In the genomic region with DNA sequence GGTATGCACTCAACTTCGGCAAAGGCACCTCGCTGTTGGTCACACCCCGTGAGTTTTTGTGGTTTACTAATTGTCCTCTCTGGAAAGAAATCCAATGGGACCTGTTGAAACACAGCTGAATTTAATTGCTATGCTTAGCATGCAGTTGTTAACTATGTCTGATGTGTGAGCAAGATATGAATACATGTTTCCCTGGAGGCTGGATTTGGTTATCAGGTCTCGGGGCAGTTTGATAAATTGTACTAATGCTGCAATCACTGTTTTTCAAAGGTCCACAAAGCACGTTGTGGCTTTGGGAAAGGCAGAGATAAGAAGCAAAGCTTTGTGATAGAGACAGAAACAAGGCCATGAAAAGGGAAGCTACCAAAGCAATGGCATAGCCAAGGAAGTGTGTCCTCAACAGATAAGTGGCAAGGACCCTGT, we compare ENCODE assay signal across 15 cellular contexts.
DNase-seq lines count a peak whose midpoint lies in the region; ATAC-seq, FAIRE-seq and TF ChIP-seq lines count a peak whose summit lies in the region.
"Had no signal": no experiment of that assay in that cellular context is flagged by ENCODE, and none has a peak within 500 bp of the region (broad histone marks: within the 10 kb centered on the region; RNA-seq: fewer than 3 reads in every experiment).

No MANE protein-coding gene starts in this region.

- peak overlapping the region in 3 of 4 donors; percentile 30 to 75 (median 62) for H3K27ac ChIP-seq in Peyer's patch
- H3K27ac ChIP-seq in K562 (ENCODE audit: extremely low read depth, low read depth, low read length), result no peak overlapping the region
- peak overlapping the region; percentile 15 to 90 (median 44) for H3K27ac ChIP-seq in spleen
- H3K27ac ChIP-seq: psoas muscle had no signal

- TF ChIP-seq CTCF in Peyer's patch (IDR thresholded peaks at IDR 0.05), result no peak
- TF ChIP-seq CTCF in K562 (IDR thresholded peaks at IDR 0.05 in 2 of 3, conservative IDR thresholded peaks at IDR 0.05 in 1 of 3; ENCODE audit: insufficient read depth in 2 of 3, low read depth in 1 of 3, low read length in 3 of 3), result no peak
- TF ChIP-seq CTCF in spleen (IDR thresholded peaks at IDR 0.05 in 8 of 11, conservative IDR thresholded peaks at IDR 0.05 in 3 of 11), result no peak

- peak overlapping the region in 1 of 4 donors; percentile 3 for H3K4me3 ChIP-seq in Peyer's patch
- no peak overlapping the region for H3K4me3 ChIP-seq in K562
- peak overlapping the region in 1 of 8 donors; percentile 49 for H3K4me3 ChIP-seq in spleen
- H3K4me3 ChIP-seq: mucosa of descending colon, psoas muscle had no signal

- no peaks in the 10 kb centered on the region for H3K9me3 Mint-ChIP-seq in activated T-cell treated with anti-CD3 and anti-CD28 coated beads, Interleukin-2, amount 50 U/mL, for 72 hours
- H3K9me3 Mint-ChIP-seq: dendritic cell treated with granulocyte-macrophage colony-stimulating factor and Interleukin-4, amounts not matched to agents 40 ng/mL and 50 ng/mL, for 4 days had no signal

- no peak for DNase-seq in activated T-cell treated with anti-CD3 and anti-CD28 coated beads, Interleukin-2, amount 50 U/mL, for 72 hours
- no peak for DNase-seq in activated T-cell treated with anti-CD3 and anti-CD28 coated beads, Interleukin-2, amount 50 U/mL, for 1 hour
- DNase-seq in Peyer's patch (no peak), K562 (ENCODE audit: extremely low read depth in 1 of 4, low spot score in 3 of 4) (peak in 1 of 4 experiments; percentile 8), spleen (no peak), 8988T (no peak)
- DNase-seq: activated CD4-positive, alpha-beta T cell treated with anti-CD3 and anti-CD28 coated beads for 4 hours; Kasumi-1; mucosa of descending colon; psoas muscle; SK-N-SH; stimulated activated CD4-positive, alpha-beta T cell treated with anti-CD3 and anti-CD28 coated beads, Interleukin-2, amount 100 ng/mL, for 24 hours had no signal

- H2AFZ ChIP-seq in K562 (ENCODE audit: low read depth, low read length), result no peak overlapping the region

- in situ Hi-C loops in K562 (cut with MboI), result no loop called here

- intact Hi-C loops in K562 (cut with micrococcal nuclease) (no loop called here), spleen (cut with DNase I; ENCODE audit: low total_unique reads) (no loop called here)

- no peak for ATAC-seq in activated T-cell treated with anti-CD3 and anti-CD28 coated beads, Interleukin-2, amount 50 U/mL, for 72 hours (replicated peaks in 1 of 2)
- no peak for ATAC-seq in K562
- ATAC-seq in HG02759 (IDR thresholded peaks at IDR 0.05; ENCODE audit: unreplicated experiment), result no peak
- ATAC-seq in HG02623 (IDR thresholded peaks at IDR 0.05; ENCODE audit: unreplicated experiment), result no peak
- ATAC-seq: mucosa of descending colon, psoas muscle had no signal

- no peaks in the 10 kb centered on the region for H3K36me3 ChIP-seq in Peyer's patch
- no peaks in the 10 kb centered on the region for H3K36me3 ChIP-seq in K562 (ENCODE audit: control insufficient read depth, insufficient read depth, low read length)
- no peaks in the 10 kb centered on the region for H3K36me3 ChIP-seq in spleen

- no peaks in the 10 kb centered on the region for H3K27me3 Mint-ChIP-seq in activated T-cell treated with anti-CD3 and anti-CD28 coated beads, Interleukin-2, amount 50 U/mL, for 72 hours (ENCODE audit: low read depth)

- no peaks in the 10 kb centered on the region for H3K9me1 ChIP-seq in K562 (ENCODE audit: control insufficient read depth, insufficient read depth, low read length)

- no peak; the same call in 1 of the 2 replicates for TF ChIP-seq EP300 in K562 (IDR thresholded peaks at IDR 0.05; ENCODE audit: low read length)

- no peaks in the 10 kb centered on the region for H3K79me2 ChIP-seq in K562 (ENCODE audit: control insufficient read depth, insufficient read depth, low read length)

- TF ChIP-seq POLR2A in Peyer's patch (IDR thresholded peaks at IDR 0.05), result no peak
- no peak for TF ChIP-seq POLR2A in K562 (conservative IDR thresholded peaks at IDR 0.05)
- no peak for TF ChIP-seq POLR2A in spleen (IDR thresholded peaks at IDR 0.05)

- CTCF ChIA-PET in K562 (lab: Yijun Ruan, JAX; ENCODE audit: low intra/inter-chr PET ratio), result no interaction called here

- peaks cover 26 to 33% of the 10 kb centered on the region in 2 donors for H3K36me3 Mint-ChIP-seq in activated T-cell treated with anti-CD3 and anti-CD28 coated beads, Interleukin-2, amount 50 U/mL, for 72 hours (ENCODE audit: insufficient read depth in 2 of 2)

- POLR2A ChIA-PET in K562 (lab: Yijun Ruan, JAX), result interaction anchor here (0.6 to 0.7 kb wide), 2 partner anchors 9 to 17 kb away, joined by 3 read pairs; no protein-coding TSS in a partner anchor

- no peak overlapping the region for H3K4me2 ChIP-seq in K562 (ENCODE audit: insufficient read depth, low read length)
- H3K4me2 ChIP-seq: SK-N-SH had no signal

- H3K27ac Mint-ChIP-seq in activated T-cell treated with anti-CD3 and anti-CD28 coated beads, Interleukin-2, amount 50 U/mL, for 72 hours, result peak overlapping the region; percentile 98
- H3K27ac Mint-ChIP-seq: dendritic cell treated with granulocyte-macrophage colony-stimulating factor and Interleukin-4, amounts not matched to agents 40 ng/mL and 50 ng/mL, for 4 days had no signal

- peak overlapping the region; percentile 93 to 95 for H3K4me3 Mint-ChIP-seq in activated T-cell treated with anti-CD3 and anti-CD28 coated beads, Interleukin-2, amount 50 U/mL, for 72 hours
- H3K4me3 Mint-ChIP-seq: dendritic cell treated with granulocyte-macrophage colony-stimulating factor and Interleukin-4, amounts not matched to agents 40 ng/mL and 50 ng/mL, for 4 days had no signal

- 0% methylated on average over 5 of the region's 5 CpGs for WGBS in K562 (ENCODE audit: insufficient coverage, low coverage, missing lambda C conversion rate)
- 29 to 49% (median 43%) methylated on average over 5 of the region's 5 CpGs for WGBS in spleen, 5 donors

- no peak overlapping the region for H3K9ac ChIP-seq in K562 (ENCODE audit: insufficient read depth in 1 of 2, low read depth in 2 of 2, low read length in 2 of 2)
- H3K9ac ChIP-seq: SK-N-SH had no signal

- no peak for FAIRE-seq in K562 (lab: Jason Lieb, UNC)

- no peak for TF ChIP-seq RAD21 in K562 (CRISPR knock-in tag; conservative IDR thresholded peaks at IDR 0.05 in 1 of 2, IDR thresholded peaks at IDR 0.05 in 1 of 2)

- H4K20me1 ChIP-seq in K562 (replicated peaks; ENCODE audit: control insufficient read depth, insufficient read depth, low read length), result no peaks in the 10 kb centered on the region

- no TSS peak for BruUV-seq in K562 (replicated peaks; lab: Mats Ljungman, UMichigan)

- H3K4me1 ChIP-seq in Peyer's patch (no peaks in the 10 kb centered on the region), K562 (replicated peaks in 1 of 2; ENCODE audit: control insufficient read depth in 2 of 2, insufficient read depth in 2 of 2, low read length in 2 of 2) (no peaks in the 10 kb centered on the region; a peak in 1 of 5 replicates), spleen (peaks cover 0 to 26% (median 16%) of the 10 kb centered on the region in 6 donors)
- H3K4me1 ChIP-seq: psoas muscle had no signal

- H3K9me3 ChIP-seq in Peyer's patch (no peaks in the 10 kb centered on the region), K562 (replicated peaks; ENCODE audit: control insufficient read depth, insufficient read depth, low read depth, low read length) (no peaks in the 10 kb centered on the region), spleen (no peaks in the 10 kb centered on the region)
- H3K9me3 ChIP-seq: mucosa of descending colon, psoas muscle, SK-N-SH had no signal

- H3K4me1 Mint-ChIP-seq in activated T-cell treated with anti-CD3 and anti-CD28 coated beads, Interleukin-2, amount 50 U/mL, for 72 hours (ENCODE audit: low read depth), result peaks cover 36% of the 10 kb centered on the region

- H3K27me3 ChIP-seq in Peyer's patch (no peaks in the 10 kb centered on the region), K562 (ENCODE audit: control insufficient read depth in 2 of 2, insufficient read depth in 2 of 2, low read length in 2 of 2) (peaks cover 11 to 36% of the 10 kb centered on the region in 2 experiments), spleen (replicated peaks in 1 of 7) (no peaks in the 10 kb centered on the region)

TF ChIP-seq in K562, 482 proteins besides CTCF, POLR2A, EP300 and RAD21 (continues in another document):
- TF ChIP-seq HMG20A (CRISPR knock-in tag; conservative IDR thresholded peaks at IDR 0.05) (peak; percentile 98), GATA2 (CRISPR knock-in tag; IDR thresholded peaks at IDR 0.05) (no peak), ZNF175 (CRISPR knock-in tag; IDR thresholded peaks at IDR 0.05; ENCODE audit: low read depth) (0 out of 2 replicates have a peak, but pooled peaks have one; percentile 43)
- TF ChIP-seq, protein P1, sequence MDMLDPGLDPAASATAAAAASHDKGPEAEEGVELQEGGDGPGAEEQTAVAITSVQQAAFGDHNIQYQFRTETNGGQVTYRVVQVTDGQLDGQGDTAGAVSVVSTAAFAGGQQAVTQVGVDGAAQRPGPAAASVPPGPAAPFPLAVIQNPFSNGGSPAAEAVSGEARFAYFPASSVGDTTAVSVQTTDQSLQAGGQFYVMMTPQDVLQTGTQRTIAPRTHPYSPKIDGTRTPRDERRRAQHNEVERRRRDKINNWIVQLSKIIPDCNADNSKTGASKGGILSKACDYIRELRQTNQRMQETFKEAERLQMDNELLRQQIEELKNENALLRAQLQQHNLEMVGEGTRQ (CRISPR knock-in tag; IDR thresholded peaks at IDR 0.05), result no peak
